Comparison of ENCODE assay signal across 1 cellular context in genomic region chr1:91021686-91022517, GRCh38.
TF ChIP-seq lines count a peak whose summit lies in the region.

TSS of gene ZNF644 (minus strand) at chr1:91022035. CDS start at chr1:90982353, 39,682 bp downstream.

TF ChIP-seq in HEK293, 187 proteins besides CTCF, POLR2A, EP300 and RAD21 (continued from another document and continues in another):
- TF ChIP-seq ZNF19 (tag by site-specific recombination; IDR thresholded peaks at IDR 0.05; ENCODE audit: low read depth) (no peak), ZNF558 (tag by site-specific recombination; IDR thresholded peaks at IDR 0.05) (no peak; the same call in 1 of the 2 replicates), ZNF48 (tag by site-specific recombination; IDR thresholded peaks at IDR 0.05) (no peak), ZNF157 (tag by site-specific recombination; IDR thresholded peaks at IDR 0.05) (no peak), ZNF621 (tag by site-specific recombination; IDR thresholded peaks at IDR 0.05) (no peak), ZNF2 (tag by site-specific recombination; IDR thresholded peaks at IDR 0.05) (peak; percentile 40), ZNF362 (tag by site-specific recombination; IDR thresholded peaks at IDR 0.05) (no peak), ZNF223 (tag by site-specific recombination; IDR thresholded peaks at IDR 0.05) (no peak; the same call in 1 of the 2 replicates), ZNF660 (tag by site-specific recombination; IDR thresholded peaks at IDR 0.05) (peak; percentile 19; the same call in 1 of the 2 replicates), ATF2 (tag by site-specific recombination; IDR thresholded peaks at IDR 0.05; ENCODE audit: low read depth) (peak; percentile 25; the same call in 1 of the 2 replicates), ZBTB8A (tag by site-specific recombination; IDR thresholded peaks at IDR 0.05) (peak; percentile 99), KLF10 (tag by site-specific recombination; IDR thresholded peaks at IDR 0.05) (no peak), SP7 (tag by site-specific recombination; IDR thresholded peaks at IDR 0.05) (peak; percentile 83), ZNF76 (tag by site-specific recombination; IDR thresholded peaks at IDR 0.05; ENCODE audit: borderline replicate concordance, low read depth) (peak; percentile 78), ZNF473 (tag by site-specific recombination; IDR thresholded peaks at IDR 0.05) (no peak), ZNF341 (tag by site-specific recombination; IDR thresholded peaks at IDR 0.05; ENCODE audit: low read depth) (peak; percentile 86), PRDM2 (tag by site-specific recombination; IDR thresholded peaks at IDR 0.05; ENCODE audit: borderline replicate concordance) (no peak), ZNF169 (tag by site-specific recombination; IDR thresholded peaks at IDR 0.05) (no peak), ZNF324 (tag by site-specific recombination; IDR thresholded peaks at IDR 0.05) (no peak), ZIC2 (tag by site-specific recombination; IDR thresholded peaks at IDR 0.05) (peak; percentile 64), ZBTB44 (tag by site-specific recombination; IDR thresholded peaks at IDR 0.05) (no peak), ZFP41 (tag by site-specific recombination; IDR thresholded peaks at IDR 0.05; ENCODE audit: borderline replicate concordance) (no peak), KLF17 (tag by site-specific recombination; IDR thresholded peaks at IDR 0.05) (peak; percentile 57; the same call in 1 of the 2 replicates), GLIS1 (tag by site-specific recombination; IDR thresholded peaks at IDR 0.05) (peak; percentile 95), ZNF274 (IDR thresholded peaks at IDR 0.05; ENCODE audit: low read length) (no peak), ZNF274 (tag by site-specific recombination; IDR thresholded peaks at IDR 0.05; ENCODE audit: borderline replicate concordance) (no peak), ZNF488 (tag by site-specific recombination; IDR thresholded peaks at IDR 0.05) (no peak), OVOL3 (tag by site-specific recombination; IDR thresholded peaks at IDR 0.05) (no peak), ZNF391 (tag by site-specific recombination; IDR thresholded peaks at IDR 0.05; ENCODE audit: borderline replicate concordance, low read depth) (peak; percentile 15; the same call in 1 of the 2 replicates), ELK4 (IDR thresholded peaks at IDR 0.05; ENCODE audit: borderline replicate concordance, low read depth, low read length) (no peak), GFI1B (tag by site-specific recombination; IDR thresholded peaks at IDR 0.05) (no peak), ZNF335 (tag by site-specific recombination; conservative IDR thresholded peaks at IDR 0.05) (peak; percentile 90), ZBTB1 (tag by site-specific recombination; IDR thresholded peaks at IDR 0.05) (no peak), ZNF645 (tag by site-specific recombination; IDR thresholded peaks at IDR 0.05) (no peak), AEBP2 (tag by site-specific recombination; IDR thresholded peaks at IDR 0.05; ENCODE audit: borderline replicate concordance) (no peak), ZNF677 (tag by site-specific recombination; IDR thresholded peaks at IDR 0.05) (no peak), ZNF692 (tag by site-specific recombination; IDR thresholded peaks at IDR 0.05) (peak; percentile 70), ZNF701 (tag by site-specific recombination; IDR thresholded peaks at IDR 0.05) (no peak), ZNF555 (tag by site-specific recombination; conservative IDR thresholded peaks at IDR 0.05) (no peak), ZNF624 (tag by site-specific recombination; IDR thresholded peaks at IDR 0.05) (no peak), ZNF221 (tag by site-specific recombination; IDR thresholded peaks at IDR 0.05; ENCODE audit: borderline replicate concordance) (0 out of 2 replicates have a peak, but pooled peaks have one; percentile 17)
